In the genomic region with DNA sequence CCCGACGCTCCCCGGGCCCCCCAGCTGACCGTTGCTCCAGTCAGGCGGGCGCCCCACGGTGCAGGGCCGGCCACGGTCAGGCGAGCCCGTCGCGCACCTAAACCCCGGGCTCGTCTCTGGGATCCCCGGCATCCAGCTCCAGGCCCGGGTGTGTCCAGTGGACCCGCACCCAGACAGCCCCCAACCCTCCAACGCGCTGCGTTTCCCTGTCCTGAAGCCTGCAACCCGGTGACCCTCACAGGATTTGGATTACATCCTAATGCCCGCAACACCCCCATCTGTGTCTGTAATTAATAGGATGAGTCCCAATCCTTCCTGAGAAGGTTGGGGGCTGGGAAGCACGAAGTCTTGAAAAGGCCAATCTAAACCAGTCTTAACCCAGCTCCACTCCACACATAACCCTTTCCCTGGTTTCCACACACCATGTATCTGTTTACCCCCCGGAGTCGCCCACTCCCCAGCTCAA, we compare ENCODE assay signal across 8 cellular contexts. TPM values are rescaled to one million over a fixed set of nuclear protein-coding genes. Genes with fewer than 3 reads are reported as not detected.
DNase-seq lines count a peak whose midpoint lies in the region; ATAC-seq and TF ChIP-seq lines count a peak whose summit lies in the region.

No MANE protein-coding gene starts in this region.

- H3K27ac ChIP-seq in RWPE1 (peak overlapping the region; percentile 72), esophagus squamous epithelium (peak overlapping the region; percentile 32 to 85 (median 74))

- peaks cover 0 to 21% (median 10%) of the 10 kb centered on the region in 3 donors for H3K4me1 ChIP-seq in esophagus squamous epithelium

- H3K27me3 ChIP-seq in esophagus squamous epithelium, result no peaks in the 10 kb centered on the region

- intact Hi-C loops in esophagus squamous epithelium (cut with DNase I), result no loop called here

- POLR2A ChIA-PET in RWPE1 (lab: Yijun Ruan, JAX; ENCODE audit: low non-redundant PET), result interaction anchor here (0.6 to 0.9 kb wide), 2 partner anchors 20 to 93 kb away, joined by 3 read pairs; no protein-coding TSS in a partner anchor

- peak overlapping the region; percentile 67 for H3K4me3 ChIP-seq in GM12864 (ENCODE audit: low read depth, low read length)
- peak overlapping the region; percentile 48 to 87 (median 54) for H3K4me3 ChIP-seq in esophagus squamous epithelium
- H3K4me3 ChIP-seq in retinal pigment epithelial cell (ENCODE audit: low read length), result peak overlapping the region; percentile 63

- 24 to 66% methylated on average over 4 to 13 of the region's 26 CpGs for WGBS in esophagus squamous epithelium, 2 donors

- CTCF ChIA-PET in RWPE1 (lab: Yijun Ruan, JAX), result interaction anchor here (1.0 to 1.6 kb wide), 2 partner anchors 24 to 27 kb away, joined by 6 to 7 read pairs; no protein-coding TSS in a partner anchor

- ATAC-seq in HG02642 (IDR thresholded peaks at IDR 0.05; ENCODE audit: poor library complexity, unreplicated experiment) (no peak), HG03135 (IDR thresholded peaks at IDR 0.05; ENCODE audit: unreplicated experiment) (no peak), GM19035 (IDR thresholded peaks at IDR 0.05; ENCODE audit: unreplicated experiment) (no peak)

- no peak for TF ChIP-seq CTCF in GM12864 (IDR thresholded peaks at IDR 0.05; ENCODE audit: low read depth, low read length, missing control alignments)
- no peak for TF ChIP-seq CTCF in RWPE1 (conservative IDR thresholded peaks at IDR 0.05; ENCODE audit: low read depth)
- no peak for TF ChIP-seq CTCF in esophagus squamous epithelium (IDR thresholded peaks at IDR 0.05)
- TF ChIP-seq CTCF in retinal pigment epithelial cell (conservative IDR thresholded peaks at IDR 0.05; ENCODE audit: low read depth, low read length), result no peak

- no peak for TF ChIP-seq POLR2A in esophagus squamous epithelium (IDR thresholded peaks at IDR 0.05)

- DNase-seq in GM12864 (ENCODE audit: low read depth) (no peak), RWPE1 (ENCODE audit: low spot score) (no peak), esophagus squamous epithelium (lab: John Stamatoyannopoulos, UW) (no peak), retinal pigment epithelial cell (ENCODE audit: low read depth) (no peak), HPDE6-E6E7 (ENCODE audit: extremely low spot score) (no peak)

- H3K36me3 ChIP-seq in esophagus squamous epithelium, result no peaks in the 10 kb centered on the region

- no peaks in the 10 kb centered on the region for H3K9me3 ChIP-seq in esophagus squamous epithelium

RNA-seq across cellular contexts. Expression of gene CPNE6, which starts 10.4 kb away (rescaled TPM):
- total RNA-seq in esophagus squamous epithelium, result not detected

RNA-seq across cellular contexts. Expression of gene PCK2, which starts 12.3 kb away (rescaled TPM):
- total RNA-seq in esophagus squamous epithelium, result 10 to 100 TPM; 10.5 to 13.5 (median 12.8) TPM

RNA-seq across cellular contexts. Expression of gene CARMIL3, which starts 30.0 kb away (rescaled TPM):
- 1 to 10 TPM in 2 of 4 donors, under 1 TPM in 2; 0.38 to 1.2 (median 0.86) TPM for total RNA-seq in esophagus squamous epithelium

RNA-seq across cellular contexts. Expression of gene DCAF11, which starts 32.8 kb away (rescaled TPM):
- total RNA-seq in esophagus squamous epithelium, result 100 to 1,000 TPM in 1 of 4 donors, 10 to 100 TPM in 3; 55.4 to 114 (median 79.3) TPM

RNA-seq across cellular contexts. Expression of gene NRL, which starts 33.0 kb away (rescaled TPM):
- total RNA-seq in esophagus squamous epithelium, result 1 to 10 TPM in 3 of 4 donors, under 1 TPM in 1; 0.79 to 4.5 (median 3.3) TPM
